In the genomic region with DNA sequence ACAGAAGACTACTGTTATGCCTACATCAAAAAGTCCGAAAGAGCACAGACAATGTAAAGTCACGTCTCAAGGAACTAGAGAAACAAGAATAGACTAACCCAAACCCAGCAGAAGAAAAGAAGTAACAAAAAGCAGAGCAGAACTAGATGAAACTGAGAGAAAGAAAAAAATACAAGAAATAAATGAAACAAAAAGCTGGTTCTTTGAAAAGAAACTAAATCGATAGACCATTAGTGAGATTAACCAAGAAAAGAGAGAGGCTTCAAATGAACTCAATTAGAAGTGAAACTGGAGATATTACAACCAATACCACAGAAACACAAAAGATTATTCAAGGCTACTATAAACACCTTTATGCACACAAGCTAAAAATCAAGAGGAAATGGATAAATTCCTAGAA, we compare ENCODE assay signal across 30 cellular contexts.
DNase-seq lines count a peak whose midpoint lies in the region; ATAC-seq, FAIRE-seq and TF ChIP-seq lines count a peak whose summit lies in the region.
"Had no signal": no experiment of that assay in that cellular context is flagged by ENCODE, and none has a peak within 500 bp of the region (broad histone marks: within the 10 kb centered on the region; RNA-seq: fewer than 3 reads in every experiment).

No MANE protein-coding gene starts in this region.

- H3K4me3 Mint-ChIP-seq in CD4-positive, alpha-beta memory T cell, result no peak overlapping the region
- H3K4me3 Mint-ChIP-seq: activated CD4-positive, alpha-beta memory T cell treated with anti-CD3 and anti-CD28 coated beads, Interleukin-2, amount 10 ng/mL, durations not matched to agents 7 days and 5 days; brain had no signal

- no peaks in the 10 kb centered on the region for H3K36me3 ChIP-seq in CD4-positive, alpha-beta memory T cell (ENCODE audit: insufficient read depth, low read length)
- H3K36me3 ChIP-seq: left lung, tibial artery had no signal

- FAIRE-seq in GM19239 (lab: Jason Lieb, UNC), result no peak
- no peak for FAIRE-seq in H54 (lab: Jason Lieb, UNC)

- H3K27ac Mint-ChIP-seq in CD4-positive, alpha-beta memory T cell, result no peak overlapping the region
- H3K27ac Mint-ChIP-seq: activated CD4-positive, alpha-beta memory T cell treated with anti-CD3 and anti-CD28 coated beads, Interleukin-2, amount 10 ng/mL, durations not matched to agents 7 days and 5 days; brain; naive B cell had no signal

- DNase-seq in GM12865 (ENCODE audit: low read depth) (peak; percentile 11), GM19239 (ENCODE audit: insufficient read length, low spot score) (no peak), H54 (ENCODE audit: insufficient read length, low spot score) (no peak)
- DNase-seq in CD4-positive, alpha-beta memory T cell, result no peak
- DNase-seq: activated CD4-positive, alpha-beta memory T cell treated with anti-CD3 and anti-CD28 coated beads, Interleukin-2, amount 10 ng/mL, durations not matched to agents 7 days and 5 days; activated gamma-delta T cell; DMS53; effector memory CD4-positive, alpha-beta T cell; foreskin melanocyte; GF-D8; left lung; naive B cell; NCI-H1048; NCI-H187; NCI-H774; nucleus accumbens; OCI-M1; retina; stimulated activated CD4-positive, alpha-beta T cell treated with anti-CD3 and anti-CD28 coated beads, Interleukin-4, amount 100 ng/mL, for 24 hours; stimulated activated naive CD4-positive, alpha-beta T cell treated with Interleukin-2 at 50 U/mL for 16 hours; SW 1271; tibial artery had no signal

- H3K4me1 ChIP-seq in CD4-positive, alpha-beta memory T cell (ENCODE audit: insufficient read depth, low read length), result no peaks in the 10 kb centered on the region
- H3K4me1 ChIP-seq: left lung, tibial artery had no signal

- no peak for TF ChIP-seq CTCF in GM12865 (IDR thresholded peaks at IDR 0.05; ENCODE audit: insufficient read depth, low read depth, low read length, missing control alignments)

- peaks cover 0 to 4% of the 10 kb centered on the region in 2 donors for H3K27me3 Mint-ChIP-seq in CD4-positive, alpha-beta memory T cell
- H3K27me3 Mint-ChIP-seq: activated CD4-positive, alpha-beta memory T cell treated with anti-CD3 and anti-CD28 coated beads, Interleukin-2, amount 10 ng/mL, durations not matched to agents 7 days and 5 days; brain had no signal

- intact Hi-C loops in CD4-positive, alpha-beta memory T cell (cut with micrococcal nuclease), result no loop called here

- no peaks in the 10 kb centered on the region for H3K9me3 ChIP-seq in CD4-positive, alpha-beta memory T cell (ENCODE audit: control insufficient read depth in 1 of 2, low read length in 2 of 2)
- H3K9me3 ChIP-seq: left lung, tibial artery had no signal

- H3K27ac ChIP-seq in CD4-positive, alpha-beta memory T cell (ENCODE audit: low read depth, low read length), result no peak overlapping the region
- H3K27ac ChIP-seq: 22Rv1, left lung, tibial artery had no signal

- TF ChIP-seq POLR2A in H54 (IDR thresholded peaks at IDR 0.05; ENCODE audit: low read depth, low read length), result no peak

- H3K36me3 Mint-ChIP-seq in CD4-positive, alpha-beta memory T cell, result no peaks in the 10 kb centered on the region
- H3K36me3 Mint-ChIP-seq: brain, naive B cell had no signal

- CTCF ChIA-PET in CD4-positive, alpha-beta memory T cell (lab: Charles Lee; ENCODE audit: partially characterized antibody), result no interaction called here

- no peaks in the 10 kb centered on the region for H3K4me1 Mint-ChIP-seq in CD4-positive, alpha-beta memory T cell
- H3K4me1 Mint-ChIP-seq: brain, naive B cell had no signal

- peaks cover 0 to 7% (median 0%) of the 10 kb centered on the region in 8 donors for H3K9me3 Mint-ChIP-seq in CD4-positive, alpha-beta memory T cell
- H3K9me3 Mint-ChIP-seq: activated CD4-positive, alpha-beta memory T cell treated with anti-CD3 and anti-CD28 coated beads, Interleukin-2, amount 10 ng/mL, durations not matched to agents 7 days and 5 days; brain had no signal

- no peak overlapping the region for H3K4me3 ChIP-seq in GM12865 (ENCODE audit: low read depth, low read length)
- H3K4me3 ChIP-seq in CD4-positive, alpha-beta memory T cell (ENCODE audit: low read length in 2 of 2), result no peak overlapping the region
- H3K4me3 ChIP-seq: left lung, tibial artery had no signal

- peak; percentile 55 for ATAC-seq in GM19025 (IDR thresholded peaks at IDR 0.05; ENCODE audit: low read depth, unreplicated experiment)
- peak; percentile 78 for ATAC-seq in GM21723 (IDR thresholded peaks at IDR 0.05; ENCODE audit: unreplicated experiment)
- ATAC-seq in HG03095 (IDR thresholded peaks at IDR 0.05; ENCODE audit: unreplicated experiment), result peak; percentile 53
- no peak for ATAC-seq in HG03460 (IDR thresholded peaks at IDR 0.05; ENCODE audit: unreplicated experiment)
- ATAC-seq: HCT116, left lung, Right ventricle myocardium inferior had no signal

- no peaks in the 10 kb centered on the region for H3K27me3 ChIP-seq in CD4-positive, alpha-beta memory T cell (ENCODE audit: insufficient read depth, low read length)
- H3K27me3 ChIP-seq: left lung, tibial artery had no signal

- POLR2A ChIA-PET in CD4-positive, alpha-beta memory T cell (lab: Charles Lee; ENCODE audit: partially characterized antibody), result no interaction called here
